In the genomic region with DNA sequence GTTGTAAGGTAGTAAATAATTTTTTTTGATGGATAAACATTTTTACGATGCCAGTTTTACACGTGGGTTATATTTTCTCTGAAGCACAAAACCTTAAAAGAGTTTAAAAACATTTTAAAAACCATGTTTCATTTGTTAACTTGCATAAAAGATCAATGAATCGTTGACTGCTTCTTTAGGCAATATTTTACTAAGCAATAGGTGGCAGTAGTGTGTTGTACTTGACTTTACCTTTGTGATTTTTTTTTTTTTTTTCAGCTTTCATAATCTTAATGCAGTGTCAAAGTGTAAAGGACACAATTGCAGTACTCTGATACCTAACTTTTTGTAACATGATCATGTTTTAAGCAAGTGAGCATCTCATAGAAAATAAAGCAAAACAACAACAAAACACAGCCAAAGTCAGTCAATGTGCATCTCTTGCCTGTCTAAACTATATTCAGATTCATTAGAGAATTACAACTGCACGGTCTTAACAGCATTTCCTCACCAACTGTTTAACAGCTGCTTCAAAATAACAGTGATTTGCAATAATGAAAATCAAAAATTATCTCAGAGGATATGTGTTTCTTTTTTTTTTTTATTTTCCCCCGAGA, we compare ENCODE assay signal across 8 cellular contexts. TPM values are rescaled to one million over a fixed set of nuclear protein-coding genes. Genes with fewer than 3 reads are reported as not detected.
DNase-seq lines count a peak whose midpoint lies in the region; ATAC-seq and TF ChIP-seq lines count a peak whose summit lies in the region.

No MANE protein-coding gene starts in this region.

- H3K4me3 Mint-ChIP-seq in effector memory CD8-positive, alpha-beta T cell: no peak overlapping the region

- no peaks in the 10 kb centered on the region for H3K27me3 Mint-ChIP-seq in effector memory CD8-positive, alpha-beta T cell

- ATAC-seq in right lobe of liver (peak; percentile 66 to 82 (median 70)), GM21360 (IDR thresholded peaks at IDR 0.05; ENCODE audit: unreplicated experiment) (no peak)
- no peak for ATAC-seq in effector memory CD8-positive, alpha-beta T cell (replicated peaks)

- CTCF ChIA-PET in AG04449 (lab: Yijun Ruan, JAX): interaction anchor here (1.1 to 4.8 kb wide), 15 partner anchors 9 to 779 kb away, joined by 3 to 28 read pairs (median 6); no protein-coding TSS in a partner anchor

- no peaks in the 10 kb centered on the region for H3K36me3 ChIP-seq in right lobe of liver

- H3K4me1 ChIP-seq in right lobe of liver: no peaks in the 10 kb centered on the region

- no peak overlapping the region for H3K27ac ChIP-seq in right lobe of liver

- no peak for TF ChIP-seq POLR2A in right lobe of liver (IDR thresholded peaks at IDR 0.05)

- no peak overlapping the region for H3K4me3 ChIP-seq in AG04449 (ENCODE audit: low read depth, low read length)
- H3K4me3 ChIP-seq in right lobe of liver: no peak overlapping the region

- intact Hi-C loops in right lobe of liver (cut with DNase I): no loop called here

- no peak for DNase-seq in AG04449 (ENCODE audit: low read depth, low spot score)
- peak; percentile 34 for DNase-seq in NCI-H1105 treated with DMSO at 0.1 percent for 48 hours (lab: John Stamatoyannopoulos, UW)
- DNase-seq in astrocyte of the hippocampus (ENCODE audit: low read depth, low spot score): peak; percentile 40
- DNase-seq in right lobe of liver: no peak
- no peak for DNase-seq in effector memory CD8-positive, alpha-beta T cell
- no peak for DNase-seq in activated CD4-positive, alpha-beta T cell treated with anti-CD3 and anti-CD28 coated beads, Interleukin-2, amount 50 U/mL, for 4 hours

- H3K9me3 Mint-ChIP-seq in effector memory CD8-positive, alpha-beta T cell: no peaks in the 10 kb centered on the region

- no peaks in the 10 kb centered on the region for H3K36me3 Mint-ChIP-seq in effector memory CD8-positive, alpha-beta T cell (ENCODE audit: insufficient read depth)

- no peak overlapping the region for H3K27ac Mint-ChIP-seq in effector memory CD8-positive, alpha-beta T cell

- H3K4me1 Mint-ChIP-seq in effector memory CD8-positive, alpha-beta T cell (ENCODE audit: low read depth in 2 of 2): no peaks in the 10 kb centered on the region

- 31% methylated on average over 5 of the region's 5 CpGs for WGBS in right lobe of liver (ENCODE audit: insufficient coverage, low coverage, low lambda C conversion rate, missing lambda C conversion rate)

- POLR2A ChIA-PET in AG04449 (lab: Yijun Ruan, JAX): no interaction called here

- TF ChIP-seq CTCF in AG04449 (IDR thresholded peaks at IDR 0.05; ENCODE audit: insufficient read depth, low read length, missing control alignments) (peak; percentile 30), GM12873 (IDR thresholded peaks at IDR 0.05; ENCODE audit: insufficient read depth, low read depth, low read length, missing control alignments) (peak; percentile 56), right lobe of liver (IDR thresholded peaks at IDR 0.05) (peak; percentile 47 to 60 (median 56))

- no peaks in the 10 kb centered on the region for H3K9me3 ChIP-seq in right lobe of liver

- no peaks in the 10 kb centered on the region for H3K27me3 ChIP-seq in right lobe of liver

RNA-seq across cellular contexts. Expression of gene DNAJC24, which starts 27.7 kb away (rescaled TPM):
- 10 to 100 TPM in 1 of 6 experiments, 1 to 10 TPM in 5; 3.9 to 12.4 (median 7.2) TPM for total RNA-seq in right lobe of liver

RNA-seq across cellular contexts. Expression of gene DCDC1, which starts 27.8 kb away (rescaled TPM):
- 1 to 10 TPM; 1.9 to 4.8 (median 2.6) TPM for total RNA-seq in right lobe of liver

Comparison
In these comparisons a context has a peak if more than half of its experiments do, and no peak if none do; other contexts are left out.
1. DNase-seq: peak in NCI-H1105 treated with DMSO at 0.1 percent for 48 hours (single experiment) and astrocyte of the hippocampus (single experiment); none in AG04449 (single experiment), right lobe of liver (0 of 3), effector memory CD8-positive, alpha-beta T cell (0 of 3) and activated CD4-positive, alpha-beta T cell treated with anti-CD3 and anti-CD28 coated beads, Interleukin-2, amount 50 U/mL, for 4 hours (0 of 2).
2. ATAC-seq: peak in right lobe of liver (4 of 4); none in effector memory CD8-positive, alpha-beta T cell (single experiment) and GM21360 (single experiment).
3. Peak in every context shown above with its lines, with median percentiles within 50 percentile points of each other: CTCF ChIP-seq.